13 cellular contexts compared by ENCODE assay signal in genomic region chr4:152894673-152895072, GRCh38. TPM values are rescaled to one million over a fixed set of nuclear protein-coding genes. Genes with fewer than 3 reads are reported as not detected.
DNase-seq lines count a peak whose midpoint lies in the region; ATAC-seq and TF ChIP-seq lines count a peak whose summit lies in the region.
"Had no signal": no experiment of that assay in that cellular context is flagged by ENCODE, and none has a peak within 500 bp of the region (broad histone marks: within the 10 kb centered on the region; RNA-seq: fewer than 3 reads in every experiment).

No MANE protein-coding gene starts in this region.

- ATAC-seq in omental fat pad (ENCODE audit: low FRiP score) (no peak), GM21529 (IDR thresholded peaks at IDR 0.05; ENCODE audit: unreplicated experiment) (no peak), GM19463 (IDR thresholded peaks at IDR 0.05; ENCODE audit: unreplicated experiment) (no peak)
- ATAC-seq: gastroesophageal sphincter, HepG2 had no signal

- H3K27me3 Mint-ChIP-seq in HFFc6 (ENCODE audit: insufficient read depth), result no peaks in the 10 kb centered on the region; the same call in 1 of the 2 replicates
- H3K27me3 Mint-ChIP-seq: activated naive CD8-positive, alpha-beta T cell; naive B cell had no signal

- DNase-seq in HFFc6 (peak; percentile 18), amniotic epithelial cell (ENCODE audit: low read depth) (peak; percentile 34), foreskin fibroblast (peak; percentile 26 to 64), stromal cell of bone marrow (ENCODE audit: low read depth) (peak; percentile 39), omental fat pad (ENCODE audit: low spot score) (no peak)
- DNase-seq: COR-L47, naive B cell, NCI-H446 had no signal

- TF ChIP-seq CTCF in HFFc6 (IDR thresholded peaks at IDR 0.05), result no peak
- TF ChIP-seq CTCF in foreskin fibroblast (IDR thresholded peaks at IDR 0.05; ENCODE audit: low read depth, low read length), result no peak
- TF ChIP-seq CTCF in omental fat pad (IDR thresholded peaks at IDR 0.05), result no peak

- H3K4me1 Mint-ChIP-seq in HFFc6 (ENCODE audit: low read depth), result peaks cover 33% of the 10 kb centered on the region

- peak overlapping the region; percentile 24 for H3K27ac Mint-ChIP-seq in HFFc6
- H3K27ac Mint-ChIP-seq: activated naive CD8-positive, alpha-beta T cell had no signal

- H3K4me3 ChIP-seq in foreskin fibroblast (ENCODE audit: low read depth in 1 of 2, low read length in 2 of 2), result no peak overlapping the region
- H3K4me3 ChIP-seq: gastroesophageal sphincter had no signal

- H3K36me3 Mint-ChIP-seq in HFFc6 (ENCODE audit: low read depth), result peaks cover 45% of the 10 kb centered on the region

- H3K9me3 Mint-ChIP-seq in HFFc6, result no peaks in the 10 kb centered on the region
- H3K9me3 Mint-ChIP-seq: naive B cell had no signal

- H3K4me3 Mint-ChIP-seq in HFFc6, result no peak overlapping the region
- H3K4me3 Mint-ChIP-seq: activated naive CD8-positive, alpha-beta T cell; naive B cell had no signal

RNA-seq across cellular contexts. Expression of gene FHDC1, which starts 41.5 kb away (rescaled TPM):
- total RNA-seq in HFFc6 (2021; fragmentation: NEBNext Ultra II Directional; extraction: Animal tissue kit (Norgen Biotek cat#: 25700)), result under 1 TPM; 0.19 to 0.66 (median 0.28) TPM
- total RNA-seq in omental fat pad, result 1 to 10 TPM in 3 of 4 donors, under 1 TPM in 1; 0.96 to 2.0 (median 1.2) TPM
